ENCODE assay signal across 7 cellular contexts in genomic region chr3:127823590-127823857, GRCh38. TPM values are rescaled to one million over a fixed set of nuclear protein-coding genes. Genes with fewer than 3 reads are reported as not detected.
DNase-seq lines count a peak whose midpoint lies in the region; ATAC-seq and TF ChIP-seq lines count a peak whose summit lies in the region.

No MANE protein-coding gene starts in this region.

- peaks cover 0 to 6% of the 10 kb centered on the region in 2 experiments; a peak in 2 of 4 replicates for H3K9me3 ChIP-seq in HCT116 (ENCODE audit: control insufficient read depth in 1 of 2, insufficient read depth in 1 of 2, low read depth in 1 of 2, low read length in 2 of 2)
- H3K9me3 ChIP-seq in iPS DF 6.9 (ENCODE audit: control insufficient read depth, insufficient read depth, low read length) = no peaks in the 10 kb centered on the region

- H4K20me1 ChIP-seq in HCT116 (ENCODE audit: insufficient read depth) = no peaks in the 10 kb centered on the region

- H3K9me2 ChIP-seq in HCT116 (ENCODE audit: insufficient read depth) = no peaks in the 10 kb centered on the region

- no TSS peak for BruUV-seq in HCT116 (replicated peaks; lab: Mats Ljungman, UMichigan)

- intact Hi-C loops in HCT116 (cut with micrococcal nuclease) (no loop called here), activated B cell treated with CpG ODN at 0.5 μM for 24 hours (cut with micrococcal nuclease) (loop anchor here (1.0 to 5.0 kb wide), 5 partner anchors 11 to 151 kb away; partner anchors contain the start of gene ABTB1)

- H3K79me2 ChIP-seq in HCT116 (ENCODE audit: insufficient read depth, low read length) = no peaks in the 10 kb centered on the region

- peak overlapping the region; percentile 96 for H3K4me2 ChIP-seq in HCT116 (ENCODE audit: low read length)

- H3K9ac ChIP-seq in HCT116 (ENCODE audit: low read length) = peak overlapping the region; percentile 39; the same call in 1 of the 2 replicates

- no peak for TF ChIP-seq POLR2A in HCT116 (IDR thresholded peaks at IDR 0.05; ENCODE audit: borderline replicate concordance, extremely low read depth, insufficient read depth, insufficient read length)

- peaks cover 2% of the 10 kb centered on the region for H3K36me3 Mint-ChIP-seq in activated B cell treated with CpG ODN at 0.5 μM for 24 hours (ENCODE audit: low read depth)
- H3K36me3 Mint-ChIP-seq in stimulated activated naive B cell treated with anti-CD40 and anti-IgM and Interleukin-4, amounts not matched to agents 10 μg/mL and 1 μg/mL and 100 μg/mL, for 72 hours = peaks cover 24 to 37% of the 10 kb centered on the region in 2 donors

- H3K27me3 ChIP-seq in HCT116 (ENCODE audit: insufficient read depth, low read length) = no peaks in the 10 kb centered on the region
- peaks cover 9% of the 10 kb centered on the region; the same call in 1 of the 2 replicates for H3K27me3 ChIP-seq in iPS DF 6.9 (ENCODE audit: control insufficient read depth, insufficient read depth, low read length)

- CTCF ChIA-PET in HCT116 (lab: Charles Lee) = interaction anchor here (2.0 kb wide), 1 partner anchor 133 kb away, joined by 5 read pairs; no protein-coding TSS in a partner anchor
- CTCF ChIA-PET in activated B cell treated with CpG ODN at 0.5 μM for 24 hours (lab: Charles Lee) = interaction anchor here (1.0 to 1.3 kb wide), 2 partner anchors 32 to 88 kb away, joined by 4 to 5 read pairs; no protein-coding TSS in a partner anchor

- POLR2A ChIA-PET in HCT116 (lab: Charles Lee) = interaction anchor here (1.0 kb wide), 1 partner anchor 33 kb away, joined by 3 read pairs; no protein-coding TSS in a partner anchor
- POLR2A ChIA-PET in activated B cell treated with CpG ODN at 0.5 μM for 24 hours (lab: Charles Lee) = interaction anchor here (1.0 to 4.5 kb wide), 4 partner anchors 69 to 127 kb away, joined by 5 to 26 read pairs (median 8); no protein-coding TSS in a partner anchor

- no CpG with 5 or more reads among the region's 3 CpGs for WGBS in iPS DF 6.9 (ENCODE audit: insufficient coverage, insufficient read length)

- ATAC-seq in HCT116 = no peak
- no peak for ATAC-seq in activated B cell treated with CpG ODN at 0.5 μM for 24 hours (ENCODE audit: low read depth)
- no peak for ATAC-seq in stimulated activated naive B cell treated with anti-CD40 and anti-IgM and Interleukin-4, amounts not matched to agents 10 μg/mL and 1 μg/mL and 100 μg/mL, for 72 hours (replicated peaks)
- no peak for ATAC-seq in HG02870 (IDR thresholded peaks at IDR 0.05; ENCODE audit: unreplicated experiment)

- peaks cover 14% of the 10 kb centered on the region for H3K27me3 Mint-ChIP-seq in activated B cell treated with CpG ODN at 0.5 μM for 24 hours
- H3K27me3 Mint-ChIP-seq in stimulated activated naive B cell treated with anti-CD40 and anti-IgM and Interleukin-4, amounts not matched to agents 10 μg/mL and 1 μg/mL and 100 μg/mL, for 72 hours = peaks cover 41 to 53% of the 10 kb centered on the region in 2 donors

- TF ChIP-seq CTCF in HCT116 (IDR thresholded peaks at IDR 0.05 in 2 of 3, conservative IDR thresholded peaks at IDR 0.05 in 1 of 3; ENCODE audit: borderline replicate concordance in 1 of 3, insufficient read depth in 1 of 3, low read depth in 2 of 3, low read length in 2 of 3) (no peak), activated B cell treated with CpG ODN at 0.5 μM for 24 hours (IDR thresholded peaks at IDR 0.05) (no peak)

- no peak for TF ChIP-seq RAD21 in HCT116 (IDR thresholded peaks at IDR 0.05; ENCODE audit: low read depth)

- RAD21 ChIA-PET in HCT116 (lab: Charles Lee; ENCODE audit: low non-redundant PET in 1 of 2, low total read pairs in 2 of 2, uncharacterized antibody in 2 of 2, unreplicated experiment in 2 of 2) = interaction anchor here in 1 of 2 experiments (0.6 kb wide), 1 partner anchor 44 kb away, joined by 3 read pairs; no protein-coding TSS in a partner anchor

- H3K4me1 Mint-ChIP-seq in activated B cell treated with CpG ODN at 0.5 μM for 24 hours = peaks cover 29% of the 10 kb centered on the region
- peaks cover 20 to 58% of the 10 kb centered on the region in 2 donors for H3K4me1 Mint-ChIP-seq in stimulated activated naive B cell treated with anti-CD40 and anti-IgM and Interleukin-4, amounts not matched to agents 10 μg/mL and 1 μg/mL and 100 μg/mL, for 72 hours

- peak overlapping the region; percentile 1 for H3K27ac Mint-ChIP-seq in activated B cell treated with CpG ODN at 0.5 μM for 24 hours
- H3K27ac Mint-ChIP-seq in stimulated activated naive B cell treated with anti-CD40 and anti-IgM and Interleukin-4, amounts not matched to agents 10 μg/mL and 1 μg/mL and 100 μg/mL, for 72 hours = peak overlapping the region; percentile 84

- H3K4me3 ChIP-seq in HCT116 (replicated peaks in 1 of 2; ENCODE audit: low read depth in 1 of 2, low read length in 2 of 2) = peak overlapping the region; percentile 21 to 75
- peak overlapping the region; percentile 9; the same call in 1 of the 2 replicates for H3K4me3 ChIP-seq in iPS DF 6.9 (ENCODE audit: low read length)

- H3K4me1 ChIP-seq in HCT116 (ENCODE audit: control insufficient read depth in 1 of 2, insufficient read depth in 2 of 2, low read length in 2 of 2) (peaks cover 27 to 47% of the 10 kb centered on the region in 2 experiments), iPS DF 6.9 (ENCODE audit: control insufficient read depth, insufficient read depth, low read length) (0 out of 2 replicates have a peak, but pooled peaks cover 1% of the 10 kb centered on the region)

- no peak for DNase-seq in HCT116 (ENCODE audit: low read depth, low spot score)
- no peak for DNase-seq in activated B cell treated with CpG ODN at 0.5 μM for 24 hours
- DNase-seq in iPS DF 6.9 (ENCODE audit: low read depth, low spot score) = no peak
- DNase-seq in stimulated activated naive B cell treated with anti-CD40 and anti-IgM and Interleukin-4, amounts not matched to agents 10 μg/mL and 1 μg/mL and 100 μg/mL, for 72 hours = no peak
- DNase-seq in NCI-H187 (lab: John Stamatoyannopoulos, UW) = no peak
- DNase-seq in NOMO-1 treated with DMSO at 0.1 percent for 48 hours (lab: John Stamatoyannopoulos, UW; ENCODE audit: unreplicated experiment) = no peak

- H3K36me3 ChIP-seq in HCT116 (ENCODE audit: control insufficient read depth in 1 of 2, insufficient read depth in 2 of 2, low read length in 2 of 2) (no peaks in the 10 kb centered on the region), iPS DF 6.9 (ENCODE audit: control insufficient read depth, insufficient read depth, low read length) (no peaks in the 10 kb centered on the region; the same call in 1 of the 2 replicates)

- H3K27ac ChIP-seq in HCT116 (ENCODE audit: low read depth, low read length) = no peak overlapping the region
- no peak overlapping the region for H3K27ac ChIP-seq in iPS DF 6.9 (ENCODE audit: low read length)

- H3K4me3 Mint-ChIP-seq in activated B cell treated with CpG ODN at 0.5 μM for 24 hours = peak overlapping the region; percentile 75
- H3K4me3 Mint-ChIP-seq in stimulated activated naive B cell treated with anti-CD40 and anti-IgM and Interleukin-4, amounts not matched to agents 10 μg/mL and 1 μg/mL and 100 μg/mL, for 72 hours = peak overlapping the region; percentile 81 to 98

- no peak overlapping the region for H2AFZ ChIP-seq in HCT116 (ENCODE audit: low read depth, low read length, poor library complexity, severe bottlenecking)

- peaks cover 10% of the 10 kb centered on the region for H3K9me3 Mint-ChIP-seq in activated B cell treated with CpG ODN at 0.5 μM for 24 hours
- H3K9me3 Mint-ChIP-seq in stimulated activated naive B cell treated with anti-CD40 and anti-IgM and Interleukin-4, amounts not matched to agents 10 μg/mL and 1 μg/mL and 100 μg/mL, for 72 hours = peaks cover 8 to 10% of the 10 kb centered on the region in 2 donors

TF ChIP-seq in HCT116, 20 proteins besides CTCF, POLR2A, EP300 and RAD21:
- no peak for TF ChIP-seq ZFX (IDR thresholded peaks at IDR 0.05)
- TF ChIP-seq SRF (IDR thresholded peaks at IDR 0.05; ENCODE audit: low read depth) = no peak

RNA-seq across cellular contexts. Expression of gene MGLL, which starts 1.2 kb away (rescaled TPM):
- total RNA-seq in HCT116 (2021; ENCODE audit: unreplicated experiment) (6.8 TPM), activated B cell treated with CpG ODN at 0.5 μM for 24 hours (16.7 and 19.1 TPM in 2 replicates)
- polyA plus RNA-seq in HCT116 (2012) = 9.5 and 14.7 TPM in 2 replicates
